Comparison of ENCODE assay signal across 8 cellular contexts in genomic region chr1:243598433-243598832, GRCh38.
A peak's percentile ranks its signal among the peaks of the same experiment; 100 is the strongest.
DNase-seq lines count a peak whose midpoint lies in the region; ATAC-seq, FAIRE-seq and TF ChIP-seq lines count a peak whose summit lies in the region.

No MANE protein-coding gene starts in this region.

- H3K36me3 ChIP-seq in brain microvascular endothelial cell (replicated peaks) (no peaks in the 10 kb centered on the region), ascending aorta (peaks cover 0 to 8% of the 10 kb centered on the region in 2 donors)

- peaks cover 0 to 6% of the 10 kb centered on the region in 2 donors for H3K4me1 ChIP-seq in ascending aorta

- H3K27me3 ChIP-seq in brain microvascular endothelial cell (replicated peaks) (no peaks in the 10 kb centered on the region), ascending aorta (no peaks in the 10 kb centered on the region)

- intact Hi-C loops in ascending aorta (cut with DNase I) = no loop called here

- H3K27me3 Mint-ChIP-seq in activated T-cell treated with anti-CD3 and anti-CD28 coated beads, Interleukin-2, amount 50 U/mL, for 24 hours = no peaks in the 10 kb centered on the region

- H3K4me1 Mint-ChIP-seq in activated T-cell treated with anti-CD3 and anti-CD28 coated beads, Interleukin-2, amount 50 U/mL, for 24 hours (ENCODE audit: low read depth) = peaks cover 43% of the 10 kb centered on the region
- H3K4me1 Mint-ChIP-seq in stimulated activated effector memory CD8-positive, alpha-beta T cell treated with anti-CD3 and anti-CD28 coated beads, Interleukin-12 subunit alpha, Interleukin-12 subunit beta, amount 100 ng/mL, for 72 hours = peaks cover 37% of the 10 kb centered on the region

- H3K4me3 Mint-ChIP-seq in activated T-cell treated with anti-CD3 and anti-CD28 coated beads, Interleukin-2, amount 50 U/mL, for 24 hours = peak overlapping the region; percentile 30
- no peak overlapping the region for H3K4me3 Mint-ChIP-seq in stimulated activated effector memory CD8-positive, alpha-beta T cell treated with anti-CD3 and anti-CD28 coated beads, Interleukin-12 subunit alpha, Interleukin-12 subunit beta, amount 100 ng/mL, for 72 hours

- ATAC-seq in stimulated activated effector memory CD8-positive, alpha-beta T cell treated with anti-CD3 and anti-CD28 coated beads, Interleukin-12 subunit alpha, Interleukin-12 subunit beta, amount 100 ng/mL, for 72 hours = peak; percentile 54

- H3K4me3 ChIP-seq in brain microvascular endothelial cell (ENCODE audit: low read depth, low read length) (no peak overlapping the region), ascending aorta (no peak overlapping the region)

- DNase-seq in activated T-cell treated with anti-CD3 and anti-CD28 coated beads, Interleukin-2, amount 50 U/mL, for 24 hours = no peak
- no peak for DNase-seq in activated T-cell treated with anti-CD3 and anti-CD28 coated beads, Interleukin-2, amount 50 U/mL, for 48 hours
- peak; percentile 62 to 77 for DNase-seq in NOMO-1 (lab: John Stamatoyannopoulos, UW; ENCODE audit: unreplicated experiment in 2 of 2)
- DNase-seq in brain microvascular endothelial cell = peak; percentile 89
- no peak for DNase-seq in stimulated activated effector memory CD8-positive, alpha-beta T cell treated with anti-CD3 and anti-CD28 coated beads, Interleukin-12 subunit alpha, Interleukin-12 subunit beta, amount 100 ng/mL, for 72 hours (ENCODE audit: low spot score in 2 of 2)
- DNase-seq in ascending aorta (ENCODE audit: low spot score in 2 of 2) = no peak
- no peak for DNase-seq in frontal cortex (ENCODE audit: low spot score in 2 of 2)
- DNase-seq in NCI-H524 (lab: John Stamatoyannopoulos, UW) = no peak

- H3K36me3 Mint-ChIP-seq in activated T-cell treated with anti-CD3 and anti-CD28 coated beads, Interleukin-2, amount 50 U/mL, for 24 hours (ENCODE audit: low read depth) = peaks cover 37% of the 10 kb centered on the region
- peaks cover 16% of the 10 kb centered on the region for H3K36me3 Mint-ChIP-seq in stimulated activated effector memory CD8-positive, alpha-beta T cell treated with anti-CD3 and anti-CD28 coated beads, Interleukin-12 subunit alpha, Interleukin-12 subunit beta, amount 100 ng/mL, for 72 hours

- FAIRE-seq in frontal cortex (lab: Jason Lieb, UNC) = no peak

- H3K27ac ChIP-seq in brain microvascular endothelial cell (peak overlapping the region; percentile 91), ascending aorta (no peak overlapping the region)

- H3K27ac Mint-ChIP-seq in activated T-cell treated with anti-CD3 and anti-CD28 coated beads, Interleukin-2, amount 50 U/mL, for 24 hours = peak overlapping the region; percentile 68
- no peak overlapping the region for H3K27ac Mint-ChIP-seq in stimulated activated effector memory CD8-positive, alpha-beta T cell treated with anti-CD3 and anti-CD28 coated beads, Interleukin-12 subunit alpha, Interleukin-12 subunit beta, amount 100 ng/mL, for 72 hours

- in situ Hi-C loops in brain microvascular endothelial cell (cut with HindIII; ENCODE audit: low pct_ligation_motif_present, low sequenced_read_pairs) = no loop called here

- TF ChIP-seq CTCF in brain microvascular endothelial cell (IDR thresholded peaks at IDR 0.05; ENCODE audit: low read depth, low read length, missing control alignments) (no peak), ascending aorta (IDR thresholded peaks at IDR 0.05) (no peak)

- peaks cover 0 to 9% of the 10 kb centered on the region in 2 donors for H3K9me3 ChIP-seq in ascending aorta

- H3K9me3 Mint-ChIP-seq in activated T-cell treated with anti-CD3 and anti-CD28 coated beads, Interleukin-2, amount 50 U/mL, for 24 hours = peaks cover 17% of the 10 kb centered on the region
- peaks cover 3% of the 10 kb centered on the region for H3K9me3 Mint-ChIP-seq in stimulated activated effector memory CD8-positive, alpha-beta T cell treated with anti-CD3 and anti-CD28 coated beads, Interleukin-12 subunit alpha, Interleukin-12 subunit beta, amount 100 ng/mL, for 72 hours

Comparison
In these comparisons a context has a peak if more than half of its experiments do, and no peak if none do; other contexts are left out.
1. DNase-seq: peak in NOMO-1 (2 of 2) and brain microvascular endothelial cell (single experiment); none in activated T-cell treated with anti-CD3 and anti-CD28 coated beads, Interleukin-2, amount 50 U/mL, for 24 hours (single experiment), activated T-cell treated with anti-CD3 and anti-CD28 coated beads, Interleukin-2, amount 50 U/mL, for 48 hours (0 of 2), stimulated activated effector memory CD8-positive, alpha-beta T cell treated with anti-CD3 and anti-CD28 coated beads, Interleukin-12 subunit alpha, Interleukin-12 subunit beta, amount 100 ng/mL, for 72 hours (0 of 2), ascending aorta (0 of 2), frontal cortex (0 of 2) and NCI-H524 (0 of 2).